In the genomic region with DNA sequence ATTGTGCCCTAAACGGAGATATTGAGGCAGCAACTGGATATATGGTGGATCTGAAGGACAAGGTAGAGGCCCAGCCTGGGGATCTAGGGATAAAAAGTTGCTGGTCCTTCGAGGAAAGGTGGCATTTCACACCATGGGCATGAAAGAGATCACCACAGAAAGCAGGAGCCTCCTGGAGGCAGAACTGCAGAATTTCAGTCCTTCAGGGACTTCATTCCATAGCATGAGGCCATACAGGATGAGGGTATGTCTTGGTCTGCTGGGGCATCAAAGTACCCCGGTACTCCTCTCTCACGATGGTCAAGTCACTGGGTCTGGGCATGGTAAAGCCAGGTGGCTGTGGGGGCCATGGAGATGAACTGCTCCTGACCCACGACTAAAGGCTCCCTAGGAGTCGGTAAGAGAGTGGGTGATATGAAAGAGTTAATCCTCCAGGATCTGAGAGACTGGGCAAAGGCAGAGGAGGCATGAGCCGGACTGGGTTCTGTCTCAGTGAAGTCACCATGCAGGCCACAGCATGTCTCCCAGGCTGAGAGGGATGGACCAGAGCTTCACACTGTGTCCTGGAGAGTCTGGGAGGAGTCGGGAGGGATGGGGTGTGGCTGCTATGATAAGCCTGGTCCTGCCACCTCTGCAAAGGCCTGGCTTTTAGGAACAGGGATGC, we compare ENCODE assay signal across 1 cellular context.
TF ChIP-seq lines count a peak whose summit lies in the region.

No MANE protein-coding gene starts in this region.

TF ChIP-seq in GM23338, 12 proteins besides CTCF, POLR2A, EP300 and RAD21 (continued from another document):
- TF ChIP-seq, protein P1, sequence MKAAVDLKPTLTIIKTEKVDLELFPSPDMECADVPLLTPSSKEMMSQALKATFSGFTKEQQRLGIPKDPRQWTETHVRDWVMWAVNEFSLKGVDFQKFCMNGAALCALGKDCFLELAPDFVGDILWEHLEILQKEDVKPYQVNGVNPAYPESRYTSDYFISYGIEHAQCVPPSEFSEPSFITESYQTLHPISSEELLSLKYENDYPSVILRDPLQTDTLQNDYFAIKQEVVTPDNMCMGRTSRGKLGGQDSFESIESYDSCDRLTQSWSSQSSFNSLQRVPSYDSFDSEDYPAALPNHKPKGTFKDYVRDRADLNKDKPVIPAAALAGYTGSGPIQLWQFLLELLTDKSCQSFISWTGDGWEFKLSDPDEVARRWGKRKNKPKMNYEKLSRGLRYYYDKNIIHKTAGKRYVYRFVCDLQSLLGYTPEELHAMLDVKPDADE (IDR thresholded peaks at IDR 0.05): no peak
- TF ChIP-seq, protein P2, sequence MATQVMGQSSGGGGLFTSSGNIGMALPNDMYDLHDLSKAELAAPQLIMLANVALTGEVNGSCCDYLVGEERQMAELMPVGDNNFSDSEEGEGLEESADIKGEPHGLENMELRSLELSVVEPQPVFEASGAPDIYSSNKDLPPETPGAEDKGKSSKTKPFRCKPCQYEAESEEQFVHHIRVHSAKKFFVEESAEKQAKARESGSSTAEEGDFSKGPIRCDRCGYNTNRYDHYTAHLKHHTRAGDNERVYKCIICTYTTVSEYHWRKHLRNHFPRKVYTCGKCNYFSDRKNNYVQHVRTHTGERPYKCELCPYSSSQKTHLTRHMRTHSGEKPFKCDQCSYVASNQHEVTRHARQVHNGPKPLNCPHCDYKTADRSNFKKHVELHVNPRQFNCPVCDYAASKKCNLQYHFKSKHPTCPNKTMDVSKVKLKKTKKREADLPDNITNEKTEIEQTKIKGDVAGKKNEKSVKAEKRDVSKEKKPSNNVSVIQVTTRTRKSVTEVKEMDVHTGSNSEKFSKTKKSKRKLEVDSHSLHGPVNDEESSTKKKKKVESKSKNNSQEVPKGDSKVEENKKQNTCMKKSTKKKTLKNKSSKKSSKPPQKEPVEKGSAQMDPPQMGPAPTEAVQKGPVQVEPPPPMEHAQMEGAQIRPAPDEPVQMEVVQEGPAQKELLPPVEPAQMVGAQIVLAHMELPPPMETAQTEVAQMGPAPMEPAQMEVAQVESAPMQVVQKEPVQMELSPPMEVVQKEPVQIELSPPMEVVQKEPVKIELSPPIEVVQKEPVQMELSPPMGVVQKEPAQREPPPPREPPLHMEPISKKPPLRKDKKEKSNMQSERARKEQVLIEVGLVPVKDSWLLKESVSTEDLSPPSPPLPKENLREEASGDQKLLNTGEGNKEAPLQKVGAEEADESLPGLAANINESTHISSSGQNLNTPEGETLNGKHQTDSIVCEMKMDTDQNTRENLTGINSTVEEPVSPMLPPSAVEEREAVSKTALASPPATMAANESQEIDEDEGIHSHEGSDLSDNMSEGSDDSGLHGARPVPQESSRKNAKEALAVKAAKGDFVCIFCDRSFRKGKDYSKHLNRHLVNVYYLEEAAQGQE (IDR thresholded peaks at IDR 0.05; ENCODE audit: unreplicated experiment): no peak
- no peak for TF ChIP-seq ZNF114 (CRISPR knock-in tag; IDR thresholded peaks at IDR 0.05)
- TF ChIP-seq POLR2AphosphoS5 (IDR thresholded peaks at IDR 0.05; ENCODE audit: low read depth): no peak
- TF ChIP-seq CREB1 (CRISPR knock-in tag; IDR thresholded peaks at IDR 0.05; ENCODE audit: low read depth): no peak
- TF ChIP-seq EZH2 (IDR thresholded peaks at IDR 0.05; ENCODE audit: low read depth, unreplicated experiment): no peak
- no peak for TF ChIP-seq EZH2phosphoT487 (IDR thresholded peaks at IDR 0.05; ENCODE audit: unreplicated experiment)
- TF ChIP-seq, protein P3, sequence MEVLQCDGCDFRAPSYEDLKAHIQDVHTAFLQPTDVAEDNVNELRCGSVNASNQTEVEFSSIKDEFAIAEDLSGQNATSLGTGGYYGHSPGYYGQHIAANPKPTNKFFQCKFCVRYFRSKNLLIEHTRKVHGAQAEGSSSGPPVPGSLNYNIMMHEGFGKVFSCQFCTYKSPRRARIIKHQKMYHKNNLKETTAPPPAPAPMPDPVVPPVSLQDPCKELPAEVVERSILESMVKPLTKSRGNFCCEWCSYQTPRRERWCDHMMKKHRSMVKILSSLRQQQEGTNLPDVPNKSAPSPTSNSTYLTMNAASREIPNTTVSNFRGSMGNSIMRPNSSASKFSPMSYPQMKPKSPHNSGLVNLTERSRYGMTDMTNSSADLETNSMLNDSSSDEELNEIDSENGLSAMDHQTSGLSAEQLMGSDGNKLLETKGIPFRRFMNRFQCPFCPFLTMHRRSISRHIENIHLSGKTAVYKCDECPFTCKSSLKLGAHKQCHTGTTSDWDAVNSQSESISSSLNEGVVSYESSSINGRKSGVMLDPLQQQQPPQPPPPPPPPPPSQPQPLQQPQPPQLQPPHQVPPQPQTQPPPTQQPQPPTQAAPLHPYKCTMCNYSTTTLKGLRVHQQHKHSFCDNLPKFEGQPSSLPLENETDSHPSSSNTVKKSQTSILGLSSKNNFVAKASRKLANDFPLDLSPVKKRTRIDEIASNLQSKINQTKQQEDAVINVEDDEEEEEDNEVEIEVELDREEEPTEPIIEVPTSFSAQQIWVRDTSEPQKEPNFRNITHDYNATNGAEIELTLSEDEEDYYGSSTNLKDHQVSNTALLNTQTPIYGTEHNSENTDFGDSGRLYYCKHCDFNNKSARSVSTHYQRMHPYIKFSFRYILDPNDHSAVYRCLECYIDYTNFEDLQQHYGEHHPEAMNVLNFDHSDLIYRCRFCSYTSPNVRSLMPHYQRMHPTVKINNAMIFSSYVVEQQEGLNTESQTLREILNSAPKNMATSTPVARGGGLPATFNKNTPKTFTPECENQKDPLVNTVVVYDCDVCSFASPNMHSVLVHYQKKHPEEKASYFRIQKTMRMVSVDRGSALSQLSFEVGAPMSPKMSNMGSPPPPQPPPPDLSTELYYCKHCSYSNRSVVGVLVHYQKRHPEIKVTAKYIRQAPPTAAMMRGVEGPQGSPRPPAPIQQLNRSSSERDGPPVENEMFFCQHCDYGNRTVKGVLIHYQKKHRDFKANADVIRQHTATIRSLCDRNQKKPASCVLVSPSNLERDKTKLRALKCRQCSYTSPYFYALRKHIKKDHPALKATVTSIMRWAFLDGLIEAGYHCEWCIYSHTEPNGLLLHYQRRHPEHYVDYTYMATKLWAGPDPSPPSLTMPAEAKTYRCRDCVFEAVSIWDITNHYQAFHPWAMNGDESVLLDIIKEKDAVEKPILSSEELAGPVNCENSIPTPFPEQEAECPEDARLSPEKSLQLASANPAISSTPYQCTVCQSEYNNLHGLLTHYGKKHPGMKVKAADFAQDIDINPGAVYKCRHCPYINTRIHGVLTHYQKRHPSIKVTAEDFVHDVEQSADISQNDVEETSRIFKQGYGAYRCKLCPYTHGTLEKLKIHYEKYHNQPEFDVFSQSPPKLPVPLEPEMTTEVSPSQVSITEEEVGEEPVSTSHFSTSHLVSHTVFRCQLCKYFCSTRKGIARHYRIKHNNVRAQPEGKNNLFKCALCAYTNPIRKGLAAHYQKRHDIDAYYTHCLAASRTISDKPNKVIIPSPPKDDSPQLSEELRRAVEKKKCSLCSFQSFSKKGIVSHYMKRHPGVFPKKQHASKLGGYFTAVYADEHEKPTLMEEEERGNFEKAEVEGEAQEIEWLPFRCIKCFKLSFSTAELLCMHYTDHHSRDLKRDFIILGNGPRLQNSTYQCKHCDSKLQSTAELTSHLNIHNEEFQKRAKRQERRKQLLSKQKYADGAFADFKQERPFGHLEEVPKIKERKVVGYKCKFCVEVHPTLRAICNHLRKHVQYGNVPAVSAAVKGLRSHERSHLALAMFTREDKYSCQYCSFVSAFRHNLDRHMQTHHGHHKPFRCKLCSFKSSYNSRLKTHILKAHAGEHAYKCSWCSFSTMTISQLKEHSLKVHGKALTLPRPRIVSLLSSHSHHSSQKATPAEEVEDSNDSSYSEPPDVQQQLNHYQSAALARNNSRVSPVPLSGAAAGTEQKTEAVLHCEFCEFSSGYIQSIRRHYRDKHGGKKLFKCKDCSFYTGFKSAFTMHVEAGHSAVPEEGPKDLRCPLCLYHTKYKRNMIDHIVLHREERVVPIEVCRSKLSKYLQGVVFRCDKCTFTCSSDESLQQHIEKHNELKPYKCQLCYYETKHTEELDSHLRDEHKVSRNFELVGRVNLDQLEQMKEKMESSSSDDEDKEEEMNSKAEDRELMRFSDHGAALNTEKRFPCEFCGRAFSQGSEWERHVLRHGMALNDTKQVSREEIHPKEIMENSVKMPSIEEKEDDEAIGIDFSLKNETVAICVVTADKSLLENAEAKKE (CRISPR knock-in tag; IDR thresholded peaks at IDR 0.05): no peak
